Comparison of ENCODE assay signal across 8 cellular contexts in the genomic region with DNA sequence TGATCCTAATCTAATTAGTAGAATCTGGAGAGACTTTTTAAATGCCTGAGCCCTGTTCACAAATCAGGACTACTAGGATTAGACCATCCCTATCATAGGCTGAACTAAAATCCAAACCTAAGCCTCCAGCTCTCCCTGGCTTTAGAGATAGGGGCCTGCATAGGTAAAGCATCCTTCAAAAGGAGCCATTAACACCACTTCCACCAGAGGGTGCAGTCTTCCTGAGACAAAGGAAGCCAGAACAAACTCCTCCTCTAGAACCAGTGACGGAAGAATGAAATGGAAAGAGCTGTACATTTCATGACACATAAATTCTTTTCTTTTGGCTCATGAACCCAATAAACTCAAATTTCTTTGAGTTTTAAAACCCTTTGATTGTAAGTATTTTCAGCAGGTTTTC.
A peak's percentile ranks its signal among the peaks of the same experiment; 100 is the strongest.
DNase-seq lines count a peak whose midpoint lies in the region; ATAC-seq and TF ChIP-seq lines count a peak whose summit lies in the region.

No MANE protein-coding gene starts in this region.

- POLR2A ChIA-PET in activated CD4-positive, alpha-beta T cell treated with anti-CD3 and anti-CD28 coated beads, Interleukin-2, amount 10 ng/mL, durations not matched to agents 7 days and 5 days (lab: Charles Lee), result no interaction called here

- CTCF ChIA-PET in activated CD4-positive, alpha-beta T cell treated with anti-CD3 and anti-CD28 coated beads, Interleukin-2, amount 10 ng/mL, durations not matched to agents 7 days and 5 days (lab: Charles Lee), result no interaction called here

- H3K9me3 Mint-ChIP-seq in activated CD4-positive, alpha-beta T cell treated with anti-CD3 and anti-CD28 coated beads, Interleukin-2, amount 10 ng/mL, durations not matched to agents 7 days and 5 days, result peaks cover 2% of the 10 kb centered on the region
- peaks cover 10 to 22% of the 10 kb centered on the region in 2 donors for H3K9me3 Mint-ChIP-seq in natural killer cell

- ATAC-seq in HG02981 (IDR thresholded peaks at IDR 0.05; ENCODE audit: unreplicated experiment) (peak; percentile 72), natural killer cell (no peak)

- no peaks in the 10 kb centered on the region for H3K36me3 Mint-ChIP-seq in activated CD4-positive, alpha-beta T cell treated with anti-CD3 and anti-CD28 coated beads, Interleukin-2, amount 10 ng/mL, durations not matched to agents 7 days and 5 days (ENCODE audit: low read depth)
- H3K36me3 Mint-ChIP-seq in natural killer cell, result no peaks in the 10 kb centered on the region

- H3K27ac Mint-ChIP-seq in activated CD4-positive, alpha-beta T cell treated with anti-CD3 and anti-CD28 coated beads, Interleukin-2, amount 10 ng/mL, durations not matched to agents 7 days and 5 days, result no peak overlapping the region
- no peak overlapping the region for H3K27ac Mint-ChIP-seq in natural killer cell

- peak; percentile 6 for DNase-seq in activated CD4-positive, alpha-beta T cell treated with anti-CD3 and anti-CD28 coated beads, Interleukin-2, amount 10 ng/mL, durations not matched to agents 7 days and 5 days
- DNase-seq in activated CD4-positive, alpha-beta T cell treated with anti-CD3 and anti-CD28 coated beads, Interleukin-2, amount 50 U/mL, for 4 hours, result no peak
- DNase-seq in NCI-H1436 (lab: John Stamatoyannopoulos, UW), result peak; percentile 71
- DNase-seq in T1000 (lab: John Stamatoyannopoulos, UW), result peak; percentile 41
- peak; percentile 70 for DNase-seq in iPS-NIHi7 (ENCODE audit: extremely low spot score)
- DNase-seq in natural killer cell, result no peak
- DNase-seq in posterior vena cava (ENCODE audit: low spot score), result no peak

- intact Hi-C loops in natural killer cell (cut with micrococcal nuclease) (no loop called here), posterior vena cava (cut with DNase I) (no loop called here)

- no peaks in the 10 kb centered on the region for H3K27me3 Mint-ChIP-seq in activated CD4-positive, alpha-beta T cell treated with anti-CD3 and anti-CD28 coated beads, Interleukin-2, amount 10 ng/mL, durations not matched to agents 7 days and 5 days
- H3K27me3 Mint-ChIP-seq in natural killer cell (ENCODE audit: low read depth in 2 of 2), result no peaks in the 10 kb centered on the region

- no peaks in the 10 kb centered on the region for H3K4me1 Mint-ChIP-seq in activated CD4-positive, alpha-beta T cell treated with anti-CD3 and anti-CD28 coated beads, Interleukin-2, amount 10 ng/mL, durations not matched to agents 7 days and 5 days
- no peaks in the 10 kb centered on the region for H3K4me1 Mint-ChIP-seq in natural killer cell

- no peak overlapping the region for H3K4me3 Mint-ChIP-seq in activated CD4-positive, alpha-beta T cell treated with anti-CD3 and anti-CD28 coated beads, Interleukin-2, amount 10 ng/mL, durations not matched to agents 7 days and 5 days
- no peak overlapping the region for H3K4me3 Mint-ChIP-seq in natural killer cell

- TF ChIP-seq CTCF in natural killer cell (IDR thresholded peaks at IDR 0.05), result no peak

Comparison
In these comparisons a context has a peak if more than half of its experiments do, and no peak if none do; other contexts are left out.
1. DNase-seq: peak in activated CD4-positive, alpha-beta T cell treated with anti-CD3 and anti-CD28 coated beads, Interleukin-2, amount 10 ng/mL, durations not matched to agents 7 days and 5 days (single experiment), NCI-H1436 (single experiment), T1000 (single experiment) and iPS-NIHi7 (single experiment); none in activated CD4-positive, alpha-beta T cell treated with anti-CD3 and anti-CD28 coated beads, Interleukin-2, amount 50 U/mL, for 4 hours (0 of 2), natural killer cell (single experiment) and posterior vena cava (single experiment).